Comparison of ENCODE assay signal across 25 cellular contexts in the genomic region with DNA sequence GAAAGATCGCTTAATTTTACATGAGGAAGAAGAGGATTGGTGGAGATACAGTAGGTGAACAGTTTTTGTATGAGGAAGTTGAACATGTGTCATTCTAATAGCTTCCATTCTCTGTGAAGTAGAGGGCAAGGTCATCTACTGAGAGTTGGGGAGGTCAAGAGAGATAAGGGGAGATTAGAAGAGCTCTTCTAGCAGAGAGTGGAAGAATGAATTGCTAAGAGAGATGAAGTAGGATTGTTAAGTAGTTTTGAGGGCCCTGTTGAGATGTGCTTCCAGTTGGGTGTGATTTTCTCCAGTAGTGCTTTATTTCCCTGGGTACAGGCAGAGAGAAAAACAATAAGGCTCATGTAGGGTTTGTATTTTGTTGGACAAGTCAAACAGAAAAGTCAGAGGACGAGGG. TPM values are rescaled to one million over a fixed set of nuclear protein-coding genes. Genes with fewer than 3 reads are reported as not detected.
"Had no signal": no experiment of that assay in that cellular context is flagged by ENCODE, and none has a peak within 500 bp of the region (broad histone marks: within the 10 kb centered on the region; RNA-seq: fewer than 3 reads in every experiment).

No MANE protein-coding gene starts in this region.

- H3K27ac Mint-ChIP-seq: activated CD8-positive, alpha-beta memory T cell treated with anti-CD3 and anti-CD28 coated beads, Interleukin-2, amount 10 ng/mL, durations not matched to agents 7 days and 5 days; activated naive CD8-positive, alpha-beta T cell treated with anti-CD3 and anti-CD28 coated beads, Interleukin-2, amount 10 ng/mL, durations not matched to agents 7 days and 5 days; neural progenitor cell had no signal

- H3K4me1 ChIP-seq: prostate gland had no signal

- H3K27me3 ChIP-seq: body of pancreas, dorsolateral prefrontal cortex, neural progenitor cell, right atrium auricular region, tibial nerve, vagina had no signal

- H3K4me3 ChIP-seq: body of pancreas, dorsolateral prefrontal cortex, mucosa of descending colon, neural progenitor cell, prostate gland, right atrium auricular region, tibial nerve, vagina had no signal

- H3K9me3 Mint-ChIP-seq: activated naive CD8-positive, alpha-beta T cell treated with anti-CD3 and anti-CD28 coated beads, Interleukin-2, amount 10 ng/mL, durations not matched to agents 7 days and 5 days; immature natural killer cell; naive B cell; neural progenitor cell; stimulated activated naive CD8-positive, alpha-beta T cell treated with anti-CD3 and anti-CD28 coated beads, Interleukin-15, Interleukin-2, amounts not matched to agents 100 ng/mL and 50 ng/mL, for 24 hours; T-cell had no signal

- DNase-seq: activated CD4-positive, alpha-beta T cell treated with anti-CD3 and anti-CD28 coated beads, Interleukin-2, amount 50 U/mL, for 48 hours; activated CD8-positive, alpha-beta memory T cell treated with anti-CD3 and anti-CD28 coated beads, Interleukin-2, amount 10 ng/mL, durations not matched to agents 7 days and 5 days; activated naive CD8-positive, alpha-beta T cell treated with anti-CD3 and anti-CD28 coated beads, Interleukin-2, amount 10 ng/mL, durations not matched to agents 7 days and 5 days; activated T-cell treated with anti-CD3 and anti-CD28 coated beads, Interleukin-2, amount 50 U/mL, for 1 hour; body of pancreas; dorsolateral prefrontal cortex; immature natural killer cell; kidney glomerular epithelial cell; left ventricle myocardium superior; mesenchymal stem cell; mucosa of descending colon; naive B cell; stimulated activated CD4-positive, alpha-beta T cell treated with anti-CD3 and anti-CD28 coated beads, Interleukin-12 subunit alpha, Interleukin-12 subunit beta, amount 100 ng/mL, for 4 hours; stimulated activated CD4-positive, alpha-beta T cell treated with anti-CD3 and anti-CD28 coated beads, Interleukin-1b, Interleukin-23, amount 100 ng/mL, for 48 hours; T-cell; T-helper 9 cell had no signal

- H3K27me3 Mint-ChIP-seq: activated CD8-positive, alpha-beta memory T cell treated with anti-CD3 and anti-CD28 coated beads, Interleukin-2, amount 10 ng/mL, durations not matched to agents 7 days and 5 days; activated naive CD8-positive, alpha-beta T cell treated with anti-CD3 and anti-CD28 coated beads, Interleukin-2, amount 10 ng/mL, durations not matched to agents 7 days and 5 days; naive B cell; stimulated activated naive CD8-positive, alpha-beta T cell treated with anti-CD3 and anti-CD28 coated beads, Interleukin-15, Interleukin-2, amounts not matched to agents 100 ng/mL and 50 ng/mL, for 24 hours; T-cell had no signal

- ATAC-seq: activated CD4-positive, CD25-positive, alpha-beta regulatory T cell treated with anti-CD3 and anti-CD28 coated beads, Interleukin-2, amount 50 U/mL, for 24 hours; activated CD8-positive, alpha-beta memory T cell treated with anti-CD3 and anti-CD28 coated beads, Interleukin-2, amount 10 ng/mL, durations not matched to agents 7 days and 5 days; body of pancreas; left ventricle myocardium superior; mucosa of descending colon; T-cell had no signal

- H3K4me3 Mint-ChIP-seq: activated CD8-positive, alpha-beta memory T cell treated with anti-CD3 and anti-CD28 coated beads, Interleukin-2, amount 10 ng/mL, durations not matched to agents 7 days and 5 days; activated naive CD8-positive, alpha-beta T cell treated with anti-CD3 and anti-CD28 coated beads, Interleukin-2, amount 10 ng/mL, durations not matched to agents 7 days and 5 days; immature natural killer cell; neural progenitor cell; stimulated activated naive CD8-positive, alpha-beta T cell treated with anti-CD3 and anti-CD28 coated beads, Interleukin-15, Interleukin-2, amounts not matched to agents 100 ng/mL and 50 ng/mL, for 24 hours; T-cell had no signal

- H3K36me3 ChIP-seq: neural progenitor cell, prostate gland, vagina had no signal

- H3K27ac ChIP-seq: body of pancreas, dorsolateral prefrontal cortex, neural progenitor cell, prostate gland, right atrium auricular region, tibial nerve, vagina had no signal

- H3K9me3 ChIP-seq: body of pancreas, mucosa of descending colon, prostate gland, right atrium auricular region, tibial nerve, vagina had no signal

RNA-seq across cellular contexts. Expression of gene ATP13A4, which starts 43.5 kb away (rescaled TPM):
- total RNA-seq: cardiac septum, fibroblast of villous mesenchyme, right atrium auricular region had no signal
